ENCODE assay signal across 11 cellular contexts in genomic region chr1:17629460-17629859, GRCh38.
DNase-seq lines count a peak whose midpoint lies in the region; ATAC-seq, FAIRE-seq and TF ChIP-seq lines count a peak whose summit lies in the region.
"Had no signal": no experiment of that assay in that cellular context is flagged by ENCODE, and none has a peak within 500 bp of the region (broad histone marks: within the 10 kb centered on the region; RNA-seq: fewer than 3 reads in every experiment).

No MANE protein-coding gene starts in this region.

- no peak overlapping the region for H3K9ac ChIP-seq in MM.1S (ENCODE audit: low read length)

- H3K4me1 ChIP-seq in MM.1S (ENCODE audit: low read length) (no peaks in the 10 kb centered on the region), osteoblast (ENCODE audit: insufficient read depth, low read length) (peaks cover 44% of the 10 kb centered on the region), small intestine (ENCODE audit: control insufficient read depth in 2 of 2, insufficient read depth in 1 of 2, low read depth in 1 of 2, low read length in 1 of 2) (no peaks in the 10 kb centered on the region)

- H3K27ac ChIP-seq in MM.1S (ENCODE audit: low read length) (no peak overlapping the region), osteoblast (ENCODE audit: low read depth, low read length) (peak overlapping the region; percentile 28), small intestine (ENCODE audit: low read depth in 1 of 2, low read length in 1 of 2) (no peak overlapping the region)

- H3K4me3 ChIP-seq in MM.1S (ENCODE audit: low read length) (no peak overlapping the region), epithelial cell of esophagus (ENCODE audit: low read length) (no peak overlapping the region), osteoblast (ENCODE audit: insufficient read depth, low read length) (no peak overlapping the region), small intestine (ENCODE audit: low read depth in 1 of 2, low read length in 2 of 2) (no peak overlapping the region)

- H3K27me3 Mint-ChIP-seq in CD14-positive monocyte (ENCODE audit: low read depth in 3 of 3), result no peaks in the 10 kb centered on the region
- H3K27me3 Mint-ChIP-seq: activated CD4-positive, alpha-beta T cell treated with anti-CD3 and anti-CD28 coated beads for 36 hours had no signal

- intact Hi-C loops in CD14-positive monocyte (cut with micrococcal nuclease), result no loop called here

- H3K4me2 ChIP-seq in MM.1S (ENCODE audit: low read depth, low read length) (no peak overlapping the region), osteoblast (ENCODE audit: insufficient read depth, low read length) (no peak overlapping the region)

- DNase-seq in CD14-positive monocyte (ENCODE audit: low spot score) (no peak), MM.1S (no peak), epithelial cell of esophagus (ENCODE audit: low read depth) (no peak), osteoblast (ENCODE audit: insufficient read length, low spot score, missing footprints) (no peak), T-helper 1 cell (no peak), small intestine (no peak)
- DNase-seq: activated CD4-positive, alpha-beta T cell treated with anti-CD3 and anti-CD28 coated beads for 36 hours; NCI-H524 had no signal

- H3K9me3 Mint-ChIP-seq in CD14-positive monocyte, result no peaks in the 10 kb centered on the region

- H3F3A ChIP-seq in MM.1S (ENCODE audit: insufficient read depth, low read length), result no peaks in the 10 kb centered on the region

- H3K4me3 Mint-ChIP-seq in CD14-positive monocyte, result peak overlapping the region in 1 of 2 donors; percentile 42
- H3K4me3 Mint-ChIP-seq: activated CD4-positive, alpha-beta T cell treated with anti-CD3 and anti-CD28 coated beads for 36 hours had no signal

- H3K79me2 ChIP-seq in MM.1S (ENCODE audit: low read length) (no peaks in the 10 kb centered on the region), osteoblast (ENCODE audit: insufficient read depth, low read length) (no peaks in the 10 kb centered on the region)

- TF ChIP-seq CTCF in CD14-positive monocyte (IDR thresholded peaks at IDR 0.05) (peak; percentile 36), MM.1S (IDR thresholded peaks at IDR 0.05; ENCODE audit: low read length) (peak; percentile 26), epithelial cell of esophagus (IDR thresholded peaks at IDR 0.05; ENCODE audit: insufficient read depth, low read depth, low read length, missing control alignments) (peak; percentile 16), osteoblast (IDR thresholded peaks at IDR 0.05; ENCODE audit: extremely low read depth, low read depth, low read length) (peak; percentile 21)

- no peak for FAIRE-seq in small intestine (lab: Jason Lieb, UNC)
- FAIRE-seq: G401.6 had no signal

- H3K9me2 ChIP-seq in MM.1S (replicated peaks; ENCODE audit: insufficient read depth, low read length), result no peaks in the 10 kb centered on the region

- WGBS in small intestine, 3 donors, result 75 to 83% (median 77%) methylated on average over 11 of the region's 11 CpGs

- peaks cover 82% of the 10 kb centered on the region for H3K4me1 Mint-ChIP-seq in CD14-positive monocyte
- H3K4me1 Mint-ChIP-seq: activated CD4-positive, alpha-beta T cell treated with anti-CD3 and anti-CD28 coated beads for 36 hours had no signal

- peak overlapping the region; percentile 96 to 100 (median 99) for H3K27ac Mint-ChIP-seq in CD14-positive monocyte
- H3K27ac Mint-ChIP-seq: activated CD4-positive, alpha-beta T cell treated with anti-CD3 and anti-CD28 coated beads for 36 hours had no signal

- H3K36me3 ChIP-seq in MM.1S (replicated peaks; ENCODE audit: insufficient read depth, low read length), result no peaks in the 10 kb centered on the region
- H3K36me3 ChIP-seq in osteoblast (ENCODE audit: insufficient read depth, low read length), result peaks cover 25% of the 10 kb centered on the region
- peaks cover 0 to 19% of the 10 kb centered on the region in 2 donors for H3K36me3 ChIP-seq in small intestine (ENCODE audit: control insufficient read depth in 2 of 2, insufficient read depth in 2 of 2, low read length in 2 of 2)

- ATAC-seq in GM18868 (IDR thresholded peaks at IDR 0.05; ENCODE audit: unreplicated experiment), result no peak
- ATAC-seq in HG03439 (IDR thresholded peaks at IDR 0.05; ENCODE audit: unreplicated experiment), result no peak
- ATAC-seq: activated CD4-positive, alpha-beta T cell treated with anti-CD3 and anti-CD28 coated beads for 36 hours had no signal

- no peaks in the 10 kb centered on the region for H3K9me3 ChIP-seq in MM.1S (replicated peaks; ENCODE audit: insufficient read depth, low read length)
- H3K9me3 ChIP-seq in osteoblast (ENCODE audit: low read depth, low read length), result no peaks in the 10 kb centered on the region
- H3K9me3 ChIP-seq in small intestine (ENCODE audit: control insufficient read depth, low read depth), result no peaks in the 10 kb centered on the region

- H3K27me3 ChIP-seq in MM.1S (replicated peaks; ENCODE audit: insufficient read depth, low read length) (peaks cover 84% of the 10 kb centered on the region), osteoblast (ENCODE audit: insufficient read depth, low read length) (no peaks in the 10 kb centered on the region), small intestine (ENCODE audit: control insufficient read depth in 2 of 2, insufficient read depth in 2 of 2, low read length in 2 of 2) (no peaks in the 10 kb centered on the region)

- peaks cover 80 to 95% of the 10 kb centered on the region in 2 donors for H3K36me3 Mint-ChIP-seq in CD14-positive monocyte

- H2AFZ ChIP-seq in MM.1S (ENCODE audit: low read length) (no peak overlapping the region), osteoblast (ENCODE audit: low read length) (no peak overlapping the region)

- H4K20me1 ChIP-seq in MM.1S (ENCODE audit: insufficient read depth, low read length) (no peaks in the 10 kb centered on the region), osteoblast (ENCODE audit: insufficient read depth, low read length) (peaks cover 22% of the 10 kb centered on the region)
